Comparison of ENCODE assay signal across 1 cellular context in the genomic region with DNA sequence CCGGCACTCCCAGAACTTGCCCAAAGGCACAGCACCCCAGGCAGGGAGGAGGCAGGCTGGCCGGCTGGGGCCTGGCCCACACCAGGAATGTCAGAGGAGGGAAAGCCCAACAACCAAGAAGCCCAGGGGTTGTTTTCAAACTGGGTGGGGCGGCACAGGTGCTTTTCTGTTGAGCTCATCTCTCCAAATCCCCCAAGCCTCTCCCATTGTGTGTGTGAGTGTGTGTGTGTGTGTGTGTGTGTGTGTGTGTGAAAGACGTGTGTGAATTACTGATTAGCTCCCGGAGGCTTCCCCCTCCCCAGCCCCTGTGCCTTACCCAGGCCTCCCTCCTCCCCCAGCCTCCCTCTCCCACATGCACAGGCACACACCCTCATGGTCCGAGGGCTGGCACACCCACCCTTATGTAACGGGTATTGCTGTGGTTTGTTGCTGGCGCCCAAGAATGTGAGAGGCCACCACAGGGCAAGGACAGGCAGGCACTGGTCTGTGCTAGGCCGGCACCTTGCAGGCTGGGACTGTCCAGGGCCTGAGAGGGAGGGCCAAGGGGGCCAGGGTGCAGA.
TF ChIP-seq lines count a peak whose summit lies in the region.

No MANE protein-coding gene starts in this region.

TF ChIP-seq in IMR-90, 13 proteins besides CTCF, POLR2A, EP300 and RAD21 (continued from another document):
- no peak for TF ChIP-seq MXI1 (IDR thresholded peaks at IDR 0.05; ENCODE audit: borderline replicate concordance, low read depth, low read length)
- no peak for TF ChIP-seq SMC3 (IDR thresholded peaks at IDR 0.05; ENCODE audit: low read depth, low read length)
- TF ChIP-seq, protein P1, sequence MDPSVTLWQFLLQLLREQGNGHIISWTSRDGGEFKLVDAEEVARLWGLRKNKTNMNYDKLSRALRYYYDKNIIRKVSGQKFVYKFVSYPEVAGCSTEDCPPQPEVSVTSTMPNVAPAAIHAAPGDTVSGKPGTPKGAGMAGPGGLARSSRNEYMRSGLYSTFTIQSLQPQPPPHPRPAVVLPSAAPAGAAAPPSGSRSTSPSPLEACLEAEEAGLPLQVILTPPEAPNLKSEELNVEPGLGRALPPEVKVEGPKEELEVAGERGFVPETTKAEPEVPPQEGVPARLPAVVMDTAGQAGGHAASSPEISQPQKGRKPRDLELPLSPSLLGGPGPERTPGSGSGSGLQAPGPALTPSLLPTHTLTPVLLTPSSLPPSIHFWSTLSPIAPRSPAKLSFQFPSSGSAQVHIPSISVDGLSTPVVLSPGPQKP (IDR thresholded peaks at IDR 0.05; ENCODE audit: borderline replicate concordance, low read depth, low read length), result no peak
- TF ChIP-seq CHD1 (IDR thresholded peaks at IDR 0.05; ENCODE audit: low read depth, low read length), result no peak
- no peak for TF ChIP-seq RFX5 (IDR thresholded peaks at IDR 0.05; ENCODE audit: low read depth, low read length)
TF ChIP-seq in IMR-90: peak in this region for 0.
